In genomic region chr2:105834931-105835330, GRCh38 we compare ENCODE assay signal across 11 cellular contexts.
A peak's percentile ranks its signal among the peaks of the same experiment; 100 is the strongest.
DNase-seq lines count a peak whose midpoint lies in the region; ATAC-seq and TF ChIP-seq lines count a peak whose summit lies in the region.
"Had no signal": no experiment of that assay in that cellular context is flagged by ENCODE, and none has a peak within 500 bp of the region (broad histone marks: within the 10 kb centered on the region; RNA-seq: fewer than 3 reads in every experiment).

No MANE protein-coding gene starts in this region.

- H3K4me3 ChIP-seq in DOHH2 (ENCODE audit: low read length) (peak overlapping the region; percentile 54), mesendoderm (ENCODE audit: low read length) (no peak overlapping the region)

- H3K56ac ChIP-seq in mesendoderm (ENCODE audit: low read length) = no peak overlapping the region

- peak overlapping the region; percentile 91 for H3K27ac ChIP-seq in DOHH2 (ENCODE audit: low read depth, low read length)
- no peak overlapping the region for H3K27ac ChIP-seq in mesendoderm (ENCODE audit: low read depth, low read length)

- H3K36me3 Mint-ChIP-seq in activated CD4-positive, alpha-beta memory T cell treated with anti-CD3 and anti-CD28 coated beads, Interleukin-2, amount 10 ng/mL, durations not matched to agents 7 days and 5 days (ENCODE audit: low read depth) = peaks cover 80% of the 10 kb centered on the region
- peaks cover 16% of the 10 kb centered on the region for H3K36me3 Mint-ChIP-seq in chondrocyte (ENCODE audit: low read depth)

- H3K4ac ChIP-seq in mesendoderm (ENCODE audit: low read depth, low read length) = no peak overlapping the region

- H3K36me3 ChIP-seq in DOHH2 (ENCODE audit: control insufficient read depth, low read length) = peaks cover 14% of the 10 kb centered on the region
- H3K36me3 ChIP-seq in mesendoderm (ENCODE audit: control insufficient read depth, insufficient read depth, low read length) = no peaks in the 10 kb centered on the region

- H2BK15ac ChIP-seq in mesendoderm (replicated peaks; ENCODE audit: low read depth) = no peak overlapping the region

- peak overlapping the region; percentile 67 for H3K4me2 ChIP-seq in DOHH2 (ENCODE audit: low read length)
- H3K4me2 ChIP-seq in mesendoderm (ENCODE audit: low read length) = no peak overlapping the region

- no peak overlapping the region for H4K8ac ChIP-seq in mesendoderm (ENCODE audit: low read depth, low read length)

- POLR2A ChIA-PET in activated CD4-positive, alpha-beta memory T cell treated with anti-CD3 and anti-CD28 coated beads, Interleukin-2, amount 10 ng/mL, durations not matched to agents 7 days and 5 days (lab: Charles Lee) = interaction anchor here (1.1 kb wide), 1 partner anchor 37 kb away, joined by 4 read pairs; no protein-coding TSS in a partner anchor

- no peak overlapping the region for H3K4me3 Mint-ChIP-seq in activated CD4-positive, alpha-beta memory T cell treated with anti-CD3 and anti-CD28 coated beads, Interleukin-2, amount 10 ng/mL, durations not matched to agents 7 days and 5 days
- H3K4me3 Mint-ChIP-seq in chondrocyte (ENCODE audit: unreplicated experiment) = no peak overlapping the region
- H3K4me3 Mint-ChIP-seq: brain had no signal

- H4K20me1 ChIP-seq in DOHH2 (ENCODE audit: control insufficient read depth, insufficient read depth, low read depth, low read length) = no peaks in the 10 kb centered on the region

- H3K23ac ChIP-seq in mesendoderm (ENCODE audit: low read length) = no peak overlapping the region

- CTCF ChIA-PET in activated CD4-positive, alpha-beta memory T cell treated with anti-CD3 and anti-CD28 coated beads, Interleukin-2, amount 10 ng/mL, durations not matched to agents 7 days and 5 days (lab: Charles Lee) = interaction anchor here (1.6 to 1.8 kb wide), 2 partner anchors 37 to 45 kb away, joined by 4 to 6 read pairs; no protein-coding TSS in a partner anchor

- no peak overlapping the region for H4K5ac ChIP-seq in mesendoderm (ENCODE audit: low read length)

- no peak for DNase-seq in activated CD4-positive, alpha-beta memory T cell treated with anti-CD3 and anti-CD28 coated beads, Interleukin-2, amount 10 ng/mL, durations not matched to agents 7 days and 5 days
- DNase-seq in GDM1 (lab: John Stamatoyannopoulos, UW) (no peak), chondrocyte (ENCODE audit: low spot score) (no peak), dedifferentiated amniotic fluid mesenchymal stem cell (ENCODE audit: extremely low spot score) (no peak), mesendoderm (no peak)
- DNase-seq: DND-41, SW 1271 had no signal

- no peak overlapping the region for H2AK5ac ChIP-seq in mesendoderm (ENCODE audit: low read length)

- peaks cover 19% of the 10 kb centered on the region for H3K79me1 ChIP-seq in mesendoderm (ENCODE audit: low read length)

- H3F3A ChIP-seq in DOHH2 (ENCODE audit: control insufficient read depth, insufficient read depth) = peaks cover 13% of the 10 kb centered on the region

- H3K9me3 Mint-ChIP-seq in activated CD4-positive, alpha-beta memory T cell treated with anti-CD3 and anti-CD28 coated beads, Interleukin-2, amount 10 ng/mL, durations not matched to agents 7 days and 5 days = peaks cover 34% of the 10 kb centered on the region
- H3K9me3 Mint-ChIP-seq in chondrocyte (ENCODE audit: low read depth) = peaks cover 44% of the 10 kb centered on the region

- H3K4me1 ChIP-seq in DOHH2 (ENCODE audit: control insufficient read depth, low read length) (peaks cover 36% of the 10 kb centered on the region), mesendoderm (ENCODE audit: control insufficient read depth, low read depth, low read length) (peaks cover 12% of the 10 kb centered on the region)

- no peak overlapping the region for H3K18ac ChIP-seq in mesendoderm (ENCODE audit: low read length)

- H3K27me3 Mint-ChIP-seq in activated CD4-positive, alpha-beta memory T cell treated with anti-CD3 and anti-CD28 coated beads, Interleukin-2, amount 10 ng/mL, durations not matched to agents 7 days and 5 days = no peaks in the 10 kb centered on the region
- no peaks in the 10 kb centered on the region for H3K27me3 Mint-ChIP-seq in chondrocyte (ENCODE audit: low read depth)

- peak overlapping the region; percentile 70 for H3K27ac Mint-ChIP-seq in activated CD4-positive, alpha-beta memory T cell treated with anti-CD3 and anti-CD28 coated beads, Interleukin-2, amount 10 ng/mL, durations not matched to agents 7 days and 5 days
- no peak overlapping the region for H3K27ac Mint-ChIP-seq in chondrocyte (ENCODE audit: unreplicated experiment)
- H3K27ac Mint-ChIP-seq: brain had no signal

- no peaks in the 10 kb centered on the region for H3K9me2 ChIP-seq in DOHH2 (replicated peaks; ENCODE audit: control insufficient read depth, low read length)

- H2BK120ac ChIP-seq in mesendoderm (ENCODE audit: low read depth, low read length) = no peak overlapping the region

- ATAC-seq in GM19463 (IDR thresholded peaks at IDR 0.05; ENCODE audit: unreplicated experiment) = peak; percentile 64
- ATAC-seq in HG03139 (IDR thresholded peaks at IDR 0.05; ENCODE audit: unreplicated experiment) = peak; percentile 73

- no CpG with 5 or more reads among the region's 1 CpG for WGBS in mesendoderm (ENCODE audit: extremely low coverage, insufficient coverage, low lambda C conversion rate)

- peaks cover 58% of the 10 kb centered on the region for H3K79me2 ChIP-seq in DOHH2 (ENCODE audit: control insufficient read depth, low read length)
- H3K79me2 ChIP-seq in mesendoderm (ENCODE audit: control insufficient read depth, insufficient read depth, low read length) = peaks cover 38% of the 10 kb centered on the region

- H2BK5ac ChIP-seq in mesendoderm (ENCODE audit: low read length) = no peak overlapping the region

- H3K9ac ChIP-seq in mesendoderm (ENCODE audit: low read length) = no peak overlapping the region

- H3K27me3 ChIP-seq in DOHH2 (ENCODE audit: control insufficient read depth, low read length) = no peaks in the 10 kb centered on the region
- H3K27me3 ChIP-seq in mesendoderm (ENCODE audit: insufficient read depth, low read length, poor library complexity) = no peaks in the 10 kb centered on the region

- peaks cover 35% of the 10 kb centered on the region for H3K9me3 ChIP-seq in DOHH2 (ENCODE audit: control insufficient read depth, insufficient read depth, low read length)

- peaks cover 83% of the 10 kb centered on the region for H3K4me1 Mint-ChIP-seq in activated CD4-positive, alpha-beta memory T cell treated with anti-CD3 and anti-CD28 coated beads, Interleukin-2, amount 10 ng/mL, durations not matched to agents 7 days and 5 days
- H3K4me1 Mint-ChIP-seq in chondrocyte (ENCODE audit: low read depth) = peaks cover 6% of the 10 kb centered on the region

- TF ChIP-seq CTCF in DOHH2 (IDR thresholded peaks at IDR 0.05; ENCODE audit: low read depth, low read length, poor library complexity, severe bottlenecking) (no peak), chondrocyte (IDR thresholded peaks at IDR 0.05) (no peak)
